2 cellular contexts compared by ENCODE assay signal in genomic region chr2:69915050-69915945, GRCh38.
TF ChIP-seq lines count a peak whose summit lies in the region.

TSS of gene MXD1 (plus strand) at chr2:69915109. CDS start at chr2:69915331, 222 bp downstream.

TF ChIP-seq in A549, 52 proteins besides CTCF, POLR2A, EP300 and RAD21 (continued from another document):
- TF ChIP-seq PBX3 (IDR thresholded peaks at IDR 0.05) (no peak), JUN (IDR thresholded peaks at IDR 0.05) (no peak), ATOH8 (CRISPR knock-in tag; IDR thresholded peaks at IDR 0.05; ENCODE audit: low read depth) (no peak), KDM5A (IDR thresholded peaks at IDR 0.05) (0 out of 2 replicates have a peak, but pooled peaks have one; percentile 49), NPAS2 (CRISPR knock-in tag; IDR thresholded peaks at IDR 0.05; ENCODE audit: borderline replicate concordance) (no peak), GATA3 (IDR thresholded peaks at IDR 0.05; ENCODE audit: borderline replicate concordance) (no peak), RFX5 (IDR thresholded peaks at IDR 0.05) (no peak), HOXB13 (CRISPR knock-in tag; IDR thresholded peaks at IDR 0.05; ENCODE audit: low read depth) (no peak), RCOR1 (IDR thresholded peaks at IDR 0.05; ENCODE audit: low read depth, low read length) (no peak), ZSCAN20 (CRISPR knock-in tag; IDR thresholded peaks at IDR 0.05) (no peak), HDAC2 (IDR thresholded peaks at IDR 0.05) (no peak), NR3C1 (IDR thresholded peaks at IDR 0.05) (no peak), USF2 (IDR thresholded peaks at IDR 0.05) (no peak), PHF8 (IDR thresholded peaks at IDR 0.05; ENCODE audit: borderline replicate concordance, low read depth) (peak; percentile 75; the same call in 1 of the 2 replicates), SMC3 (IDR thresholded peaks at IDR 0.05) (0 out of 3 replicates have a peak, but pooled peaks have one; percentile 15), E2F6 (IDR thresholded peaks at IDR 0.05; ENCODE audit: borderline replicate concordance, low read depth) (no peak), ZFP36 (IDR thresholded peaks at IDR 0.05; ENCODE audit: borderline replicate concordance, partially characterized antibody) (no peak), MAX (IDR thresholded peaks at IDR 0.05) (no peak), MYC (IDR thresholded peaks at IDR 0.05; ENCODE audit: borderline replicate concordance, low read length) (no peak)

TF ChIP-seq in HepG2, 621 proteins besides CTCF, POLR2A, EP300 and RAD21 (continued from another document and continues in another):
- TF ChIP-seq ZSCAN5A (CRISPR knock-in tag; IDR thresholded peaks at IDR 0.05; ENCODE audit: borderline replicate concordance): no peak
- TF ChIP-seq ZNF562 (CRISPR knock-in tag; IDR thresholded peaks at IDR 0.05; ENCODE audit: borderline replicate concordance): no peak
- no peak for TF ChIP-seq NKX3-1 (CRISPR knock-in tag; IDR thresholded peaks at IDR 0.05)
- 0 out of 2 replicates have a peak, but pooled peaks have one; percentile 25 for TF ChIP-seq KLF9 (CRISPR knock-in tag; IDR thresholded peaks at IDR 0.05; ENCODE audit: low read depth)
- no peak for TF ChIP-seq PRDM4 (CRISPR knock-in tag; IDR thresholded peaks at IDR 0.05; ENCODE audit: borderline replicate concordance)
- TF ChIP-seq ARHGAP35 (CRISPR knock-in tag; IDR thresholded peaks at IDR 0.05; ENCODE audit: borderline replicate concordance): peak; percentile 57; the same call in 1 of the 2 replicates
- TF ChIP-seq FLYWCH1 (CRISPR knock-in tag; IDR thresholded peaks at IDR 0.05): no peak
- no peak for TF ChIP-seq USF2 (IDR thresholded peaks at IDR 0.05; ENCODE audit: low read depth, low read length)
- no peak for TF ChIP-seq USF2 (CRISPR knock-in tag; IDR thresholded peaks at IDR 0.05; ENCODE audit: borderline replicate concordance)
- no peak; the same call in 1 of the 2 replicates for TF ChIP-seq SOX13 (IDR thresholded peaks at IDR 0.05)
- 0 out of 4 replicates have a peak, but pooled peaks of 1 of the 2 experiments have one; percentile 6 for TF ChIP-seq SOX13 (CRISPR knock-in tag; conservative IDR thresholded peaks at IDR 0.05 in 1 of 2, IDR thresholded peaks at IDR 0.05 in 1 of 2)
- TF ChIP-seq THYN1 (CRISPR knock-in tag; IDR thresholded peaks at IDR 0.05; ENCODE audit: borderline replicate concordance, low read depth): 0 out of 2 replicates have a peak, but pooled peaks have one; percentile 87
- TF ChIP-seq ARID5B (CRISPR knock-in tag; IDR thresholded peaks at IDR 0.05): 0 out of 2 replicates have a peak, but pooled peaks have one; percentile 3
- no peak for TF ChIP-seq HIC2 (CRISPR knock-in tag; IDR thresholded peaks at IDR 0.05; ENCODE audit: low read depth)
- TF ChIP-seq FOXC1 (CRISPR knock-in tag; IDR thresholded peaks at IDR 0.05; ENCODE audit: borderline replicate concordance): peak; percentile 70
- TF ChIP-seq ZNF749 (CRISPR knock-in tag; IDR thresholded peaks at IDR 0.05; ENCODE audit: borderline replicate concordance): 0 out of 2 replicates have a peak, but pooled peaks have one; percentile 63
- TF ChIP-seq ZNF430 (CRISPR knock-in tag; IDR thresholded peaks at IDR 0.05): 0 out of 2 replicates have a peak, but pooled peaks have one; percentile 16
- TF ChIP-seq ZNF451 (CRISPR knock-in tag; IDR thresholded peaks at IDR 0.05): no peak
- TF ChIP-seq POLR2AphosphoS5 (IDR thresholded peaks at IDR 0.05; ENCODE audit: low read depth, low read length): peak; percentile 57
- no peak for TF ChIP-seq ZSCAN9 (CRISPR knock-in tag; IDR thresholded peaks at IDR 0.05; ENCODE audit: borderline replicate concordance)
- no peak; the same call in 1 of the 2 replicates for TF ChIP-seq THRA (CRISPR knock-in tag; IDR thresholded peaks at IDR 0.05; ENCODE audit: borderline replicate concordance)
- 0 out of 2 replicates have a peak, but pooled peaks have one; percentile 61 for TF ChIP-seq HOXD1 (CRISPR knock-in tag; IDR thresholded peaks at IDR 0.05)
- TF ChIP-seq ZNF615 (CRISPR knock-in tag; IDR thresholded peaks at IDR 0.05; ENCODE audit: borderline replicate concordance): no peak
- peak; percentile 64; the same call in 1 of the 2 replicates for TF ChIP-seq MXD4 (CRISPR knock-in tag; IDR thresholded peaks at IDR 0.05)
- TF ChIP-seq ZNF773 (CRISPR knock-in tag; IDR thresholded peaks at IDR 0.05; ENCODE audit: borderline replicate concordance): no peak
- TF ChIP-seq EHMT2 (IDR thresholded peaks at IDR 0.05; ENCODE audit: borderline replicate concordance, low read depth, low read length): no peak
- TF ChIP-seq POLR2G (IDR thresholded peaks at IDR 0.05; ENCODE audit: low read depth, low read length): peak; percentile 69; the same call in 1 of the 2 replicates
- no peak for TF ChIP-seq ELF3 (CRISPR knock-in tag; IDR thresholded peaks at IDR 0.05)
- no peak; the same call in 1 of the 2 replicates for TF ChIP-seq ZBED4 (CRISPR knock-in tag; IDR thresholded peaks at IDR 0.05; ENCODE audit: borderline replicate concordance)
- TF ChIP-seq ISX (CRISPR knock-in tag; conservative IDR thresholded peaks at IDR 0.05): no peak
- no peak for TF ChIP-seq ZNF781 (CRISPR knock-in tag; IDR thresholded peaks at IDR 0.05; ENCODE audit: borderline replicate concordance, not compliant biosample characterization)
- TF ChIP-seq RBM39 (IDR thresholded peaks at IDR 0.05; ENCODE audit: low read depth, low read length, poor library complexity, severe bottlenecking): no peak
